In the genomic region with DNA sequence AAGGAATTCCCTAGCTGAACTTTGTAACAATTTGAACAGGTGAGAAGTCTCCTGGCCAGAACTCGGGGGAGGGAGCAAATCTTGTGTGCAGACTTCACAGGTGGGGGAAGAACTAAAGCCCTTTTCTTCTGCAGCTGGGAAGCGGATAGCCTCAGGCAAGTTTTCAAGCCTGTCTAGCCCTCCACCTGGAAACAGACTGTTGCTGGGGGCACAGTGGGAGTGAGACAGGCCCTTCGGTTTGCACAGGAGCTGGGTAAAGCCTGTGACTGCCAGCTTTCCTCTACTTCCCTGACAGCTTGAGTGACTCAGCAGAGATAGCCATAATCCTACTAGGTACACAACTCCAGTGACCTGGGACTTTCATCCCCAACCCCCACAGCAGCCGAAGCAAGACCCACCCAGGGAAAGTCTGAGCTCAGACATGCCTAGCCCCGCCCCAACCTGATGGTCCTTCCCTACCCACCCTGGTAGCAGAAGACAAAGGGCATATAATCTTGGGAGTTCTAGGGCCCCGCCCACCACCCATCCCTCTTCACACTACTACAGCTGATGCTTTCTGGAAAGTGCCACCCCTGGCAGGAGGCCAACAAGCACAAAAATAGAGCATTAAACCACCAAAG, we compare ENCODE assay signal across 26 cellular contexts.
DNase-seq lines count a peak whose midpoint lies in the region; ATAC-seq, FAIRE-seq and TF ChIP-seq lines count a peak whose summit lies in the region.
"Had no signal": no experiment of that assay in that cellular context is flagged by ENCODE, and none has a peak within 500 bp of the region (broad histone marks: within the 10 kb centered on the region; RNA-seq: fewer than 3 reads in every experiment).

No MANE protein-coding gene starts in this region.

- CTCF ChIA-PET in mammary epithelial cell (lab: Charles Lee; ENCODE audit: low non-redundant PET), result no interaction called here

- peaks cover 0 to 15% (median 0%) of the 10 kb centered on the region in 11 donors for H3K9me3 ChIP-seq in heart right ventricle
- H3K9me3 ChIP-seq in iPS-18a (ENCODE audit: control insufficient read depth, low read depth, low read length), result no peaks in the 10 kb centered on the region
- H3K9me3 ChIP-seq in transverse colon, result no peaks in the 10 kb centered on the region
- H3K9me3 ChIP-seq in mammary epithelial cell (replicated peaks; ENCODE audit: insufficient read depth, low read length), result no peaks in the 10 kb centered on the region
- H3K9me3 ChIP-seq: esophagus muscularis mucosa, gastrocnemius medialis had no signal

- no peak for TF ChIP-seq EP300 in transverse colon (IDR thresholded peaks at IDR 0.05; ENCODE audit: low read depth)

- H3K4me3 ChIP-seq in heart right ventricle, result no peak overlapping the region
- no peak overlapping the region for H3K4me3 ChIP-seq in bronchial epithelial cell (ENCODE audit: low read depth, low read length)
- H3K4me3 ChIP-seq in iPS-18a (ENCODE audit: low read length), result peak overlapping the region; percentile 21
- no peak overlapping the region for H3K4me3 ChIP-seq in transverse colon
- no peak overlapping the region for H3K4me3 ChIP-seq in mammary epithelial cell (replicated peaks in 1 of 3; ENCODE audit: insufficient read depth in 1 of 3, low read depth in 2 of 3, low read length in 3 of 3)
- H3K4me3 ChIP-seq: esophagus muscularis mucosa, gastrocnemius medialis, GM23248 had no signal

- H2AFZ ChIP-seq in mammary epithelial cell (ENCODE audit: low read depth, low read length), result no peak overlapping the region
- H2AFZ ChIP-seq: GM23248 had no signal

- no peak overlapping the region for H3K4me2 ChIP-seq in mammary epithelial cell (ENCODE audit: insufficient read depth, low read depth, low read length)

- WGBS in heart right ventricle, 2 donors, result 91% methylated on average over 6 of the region's 6 CpGs
- WGBS in transverse colon (ENCODE audit: low coverage in 1 of 2), 2 donors, result 48 to 53% methylated on average over 3 to 6 of the region's 6 CpGs
- 40% methylated on average over 5 of the region's 6 CpGs for WGBS in mammary epithelial cell (ENCODE audit: low coverage, missing lambda C conversion rate)

- H3K27me3 ChIP-seq in heart right ventricle (no peaks in the 10 kb centered on the region), bronchial epithelial cell (ENCODE audit: control insufficient read depth, insufficient read depth, low read length) (no peaks in the 10 kb centered on the region), iPS-18a (ENCODE audit: control insufficient read depth, insufficient read depth, low read length) (no peaks in the 10 kb centered on the region), transverse colon (no peaks in the 10 kb centered on the region), mammary epithelial cell (ENCODE audit: insufficient read depth, low read length) (no peaks in the 10 kb centered on the region)
- H3K27me3 ChIP-seq: esophagus muscularis mucosa, gastrocnemius medialis had no signal

- no peaks in the 10 kb centered on the region for H3K79me2 ChIP-seq in mammary epithelial cell (ENCODE audit: insufficient read depth, low read length)

- H4K20me1 ChIP-seq in mammary epithelial cell (ENCODE audit: insufficient read depth, low read length), result no peaks in the 10 kb centered on the region

- intact Hi-C loops in Right ventricle myocardium inferior (cut with DNase I), result no loop called here
- intact Hi-C loops in heart right ventricle (cut with DNase I), result no loop called here
- intact Hi-C loops in transverse colon (cut with DNase I; ENCODE audit: low total_unique reads), result no loop called here
- intact Hi-C loops in mammary epithelial cell (cut with micrococcal nuclease), result no loop called here

- DNase-seq in Right ventricle myocardium inferior (ENCODE audit: missing footprints) (peak; percentile 59), heart right ventricle (no peak), bronchial epithelial cell (ENCODE audit: low read depth) (peak; percentile 28), transverse colon (peak; percentile 85), mammary epithelial cell (no peak), NCI-H524 (lab: John Stamatoyannopoulos, UW) (no peak)
- DNase-seq: activated CD4-positive, alpha-beta T cell treated with anti-CD3 and anti-CD28 coated beads for 1 hour; activated T-cell treated with anti-CD3 and anti-CD28 coated beads, Interleukin-2, amount 50 U/mL, for 4 hours; effector CD8-positive, alpha-beta T cell; gastrocnemius medialis; GM23248; IMR-90; kidney glomerular epithelial cell; NCI-H2081 treated with DMSO at 0.1 percent for 48 hours; NCI-H446; nucleus accumbens; stimulated activated CD4-positive, alpha-beta T cell treated with anti-CD3 and anti-CD28 coated beads, Interleukin-2, amount 100 ng/mL, for 24 hours; T-helper 1 cell had no signal

- TF ChIP-seq POLR2A in transverse colon (IDR thresholded peaks at IDR 0.05), result no peak

- no peak for FAIRE-seq in bronchial epithelial cell (lab: Jason Lieb, UNC)
- FAIRE-seq: G401.6, TTC549, urothelium cell line had no signal

- no TSS peak for BruUV-seq in mammary epithelial cell (replicated peaks; lab: Mats Ljungman, UMichigan)

- H3K27ac ChIP-seq in heart right ventricle (no peak overlapping the region), iPS-18a (ENCODE audit: low read length) (no peak overlapping the region), transverse colon (peak overlapping the region in 2 of 4 donors; percentile 21 to 40), mammary epithelial cell (ENCODE audit: insufficient read depth, low read depth, low read length) (no peak overlapping the region)
- H3K27ac ChIP-seq: esophagus muscularis mucosa, gastrocnemius medialis, GM23248, HL-60 had no signal

- TF ChIP-seq CTCF in heart right ventricle (IDR thresholded peaks at IDR 0.05) (no peak), bronchial epithelial cell (IDR thresholded peaks at IDR 0.05; ENCODE audit: insufficient read depth, low read length, severe bottlenecking) (no peak), transverse colon (IDR thresholded peaks at IDR 0.05) (no peak), mammary epithelial cell (conservative IDR thresholded peaks at IDR 0.05 in 1 of 2, IDR thresholded peaks at IDR 0.05 in 1 of 2; ENCODE audit: extremely low read depth in 1 of 2, insufficient read depth in 1 of 2, low read depth in 1 of 2, low read length in 2 of 2) (no peak)

- ATAC-seq in Right ventricle myocardium inferior (no peak), heart right ventricle (no peak), GM18909 (IDR thresholded peaks at IDR 0.05; ENCODE audit: poor library complexity, unreplicated experiment) (no peak)
- ATAC-seq: activated T-cell treated with anti-CD3 and anti-CD28 coated beads, Interleukin-2, amount 50 U/mL, for 4 hours; gastrocnemius medialis; Panc1 had no signal

- dilution Hi-C loops in mammary epithelial cell (cut with HindIII; ENCODE audit: low sequenced_read_pairs), result no loop called here

- in situ Hi-C loops in transverse colon (cut with MboI; ENCODE audit: low pct_ligation_motif_present in 1 of 4, low pct_unique_long_range_greater_than_20kb in 1 of 4, low sequenced_read_pairs in 3 of 4) (no loop called here), mammary epithelial cell (cut with MboI; ENCODE audit: low sequenced_read_pairs in 2 of 2) (no loop called here)

- H3K9ac ChIP-seq in iPS-18a (ENCODE audit: low read length), result no peak overlapping the region
- H3K9ac ChIP-seq in mammary epithelial cell (ENCODE audit: insufficient read depth, low read length), result no peak overlapping the region
- H3K9ac ChIP-seq: GM23248 had no signal

- no peaks in the 10 kb centered on the region for H3K4me1 ChIP-seq in heart right ventricle
- peaks cover 42% of the 10 kb centered on the region for H3K4me1 ChIP-seq in iPS-18a (ENCODE audit: control insufficient read depth, low read depth, low read length)
- H3K4me1 ChIP-seq in transverse colon, result peaks cover 0 to 16% (median 8%) of the 10 kb centered on the region in 4 donors
- no peaks in the 10 kb centered on the region for H3K4me1 ChIP-seq in mammary epithelial cell (ENCODE audit: insufficient read depth, low read length)
- H3K4me1 ChIP-seq: esophagus muscularis mucosa, gastrocnemius medialis had no signal

- H3K36me3 ChIP-seq in heart right ventricle, result no peaks in the 10 kb centered on the region
- no peaks in the 10 kb centered on the region for H3K36me3 ChIP-seq in bronchial epithelial cell (ENCODE audit: control insufficient read depth, insufficient read depth, low read length)
- H3K36me3 ChIP-seq in iPS-18a (ENCODE audit: control insufficient read depth, low read depth, low read length), result no peaks in the 10 kb centered on the region
- no peaks in the 10 kb centered on the region for H3K36me3 ChIP-seq in transverse colon
- no peaks in the 10 kb centered on the region for H3K36me3 ChIP-seq in mammary epithelial cell (ENCODE audit: insufficient read depth, low read length)
- H3K36me3 ChIP-seq: esophagus muscularis mucosa, gastrocnemius medialis had no signal

Comparison
In these comparisons a context has a peak if more than half of its experiments do, and no peak if none do; other contexts are left out.
1. DNase-seq: peak in Right ventricle myocardium inferior (single experiment), bronchial epithelial cell (single experiment) and transverse colon (single experiment); none in heart right ventricle (0 of 2), mammary epithelial cell (single experiment) and NCI-H524 (0 of 2).